In the genomic region with DNA sequence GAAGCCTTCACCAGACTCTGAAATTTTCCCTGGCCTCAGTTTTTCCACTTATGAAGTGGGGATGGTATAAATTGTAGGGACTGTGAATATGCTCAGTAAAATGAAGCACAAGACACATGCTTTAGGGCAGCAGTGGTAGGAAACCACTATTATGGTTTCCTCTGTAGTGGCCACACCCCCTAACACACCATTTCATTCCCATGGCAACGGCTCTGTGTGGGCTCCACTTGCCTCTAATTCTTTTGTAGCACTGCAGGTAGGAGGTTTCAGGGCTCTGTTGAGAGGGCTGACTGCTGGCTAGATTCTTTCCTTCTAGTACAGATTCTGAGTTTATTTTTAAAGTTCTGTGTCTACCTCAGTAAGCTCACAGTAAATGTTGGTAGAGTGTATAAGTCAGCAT, we compare ENCODE assay signal across 8 cellular contexts. TPM values are rescaled to one million over a fixed set of nuclear protein-coding genes. Genes with fewer than 3 reads are reported as not detected.
DNase-seq lines count a peak whose midpoint lies in the region; ATAC-seq, FAIRE-seq and TF ChIP-seq lines count a peak whose summit lies in the region.

No MANE protein-coding gene starts in this region.

- H3K4me1 ChIP-seq in small intestine (ENCODE audit: control insufficient read depth in 2 of 2, insufficient read depth in 1 of 2, low read depth in 1 of 2, low read length in 1 of 2), result peaks cover 0 to 4% of the 10 kb centered on the region in 2 donors
- H3K4me1 ChIP-seq in lower lobe of right lung, result peaks cover 10% of the 10 kb centered on the region
- H3K4me1 ChIP-seq in colonic mucosa, result no peaks in the 10 kb centered on the region
- H3K4me1 ChIP-seq in hepatocyte (ENCODE audit: insufficient read depth), result peaks cover 4% of the 10 kb centered on the region

- no peaks in the 10 kb centered on the region for H3K9me3 ChIP-seq in small intestine (ENCODE audit: control insufficient read depth, low read depth)
- H3K9me3 ChIP-seq in lower lobe of right lung, result no peaks in the 10 kb centered on the region
- H3K9me3 ChIP-seq in colonic mucosa, result no peaks in the 10 kb centered on the region
- no peaks in the 10 kb centered on the region for H3K9me3 ChIP-seq in hepatocyte (ENCODE audit: low read depth)

- no peak overlapping the region for H3K4me2 ChIP-seq in hepatocyte

- no peak for FAIRE-seq in small intestine (lab: Jason Lieb, UNC)

- H3K9me2 ChIP-seq in hepatocyte (replicated peaks; ENCODE audit: insufficient read depth), result no peaks in the 10 kb centered on the region

- H3K27ac ChIP-seq in small intestine (ENCODE audit: low read depth in 1 of 2, low read length in 1 of 2) (no peak overlapping the region), lower lobe of right lung (no peak overlapping the region), colonic mucosa (no peak overlapping the region), hepatocyte (no peak overlapping the region)

- H3K4me3 ChIP-seq in Jurkat, Clone E6-1 (ENCODE audit: low read length), result no peak overlapping the region
- H3K4me3 ChIP-seq in small intestine (ENCODE audit: low read depth in 1 of 2, low read length in 2 of 2) (no peak overlapping the region), lower lobe of right lung (no peak overlapping the region), colonic mucosa (no peak overlapping the region), hepatocyte (no peak overlapping the region)

- WGBS in small intestine, 3 donors, result 38 to 60% (median 48%) methylated on average over 1 of the region's 1 CpG
- WGBS in hepatocyte (ENCODE audit: low lambda C conversion rate, missing lambda C conversion rate), result 42% methylated on average over 1 of the region's 1 CpG

- intact Hi-C loops in lower lobe of right lung (cut with DNase I), result no loop called here
- intact Hi-C loops in colonic mucosa (cut with DNase I), result no loop called here

- H2AFZ ChIP-seq in hepatocyte, result no peak overlapping the region

- H3K9ac ChIP-seq in colonic mucosa (ENCODE audit: low read depth in 2 of 2, low read length in 2 of 2), result no peak overlapping the region

- H4K20me1 ChIP-seq in hepatocyte (ENCODE audit: insufficient read depth, poor library complexity, severe bottlenecking), result no peaks in the 10 kb centered on the region

- H3K36me3 ChIP-seq in small intestine (ENCODE audit: control insufficient read depth in 2 of 2, insufficient read depth in 2 of 2, low read length in 2 of 2) (no peaks in the 10 kb centered on the region), lower lobe of right lung (no peaks in the 10 kb centered on the region), colonic mucosa (no peaks in the 10 kb centered on the region), hepatocyte (replicated peaks; ENCODE audit: insufficient read depth, low read depth) (no peaks in the 10 kb centered on the region)

- no peaks in the 10 kb centered on the region for H3K27me3 ChIP-seq in small intestine (ENCODE audit: control insufficient read depth in 2 of 2, insufficient read depth in 2 of 2, low read length in 2 of 2)
- no peaks in the 10 kb centered on the region for H3K27me3 ChIP-seq in lower lobe of right lung (ENCODE audit: low read depth)
- H3K27me3 ChIP-seq in colonic mucosa, result no peaks in the 10 kb centered on the region
- H3K27me3 ChIP-seq in hepatocyte, result no peaks in the 10 kb centered on the region

- DNase-seq in Jurkat, Clone E6-1 (ENCODE audit: low read depth, low spot score), result peak; percentile 78
- peak; percentile 23 for DNase-seq in activated T-cell treated with anti-CD3 and anti-CD28 coated beads for 4 hours
- DNase-seq in small intestine, result peak; percentile 18
- no peak for DNase-seq in Ammon's horn (ENCODE audit: low spot score)
- DNase-seq in lower lobe of right lung, result no peak
- DNase-seq in colonic mucosa, result no peak
- no peak for DNase-seq in hepatocyte (ENCODE audit: low spot score)

- TF ChIP-seq CTCF in lower lobe of right lung (IDR thresholded peaks at IDR 0.05) (no peak), colonic mucosa (IDR thresholded peaks at IDR 0.05) (no peak), hepatocyte (IDR thresholded peaks at IDR 0.05; ENCODE audit: poor library complexity) (no peak)

- H3K79me2 ChIP-seq in hepatocyte, result peaks cover 14% of the 10 kb centered on the region

- ATAC-seq in GM21367 (IDR thresholded peaks at IDR 0.05; ENCODE audit: unreplicated experiment) (peak; percentile 28), lower lobe of right lung (no peak)

RNA-seq across cellular contexts. Expression of gene VMA21, which starts 3.5 kb away (rescaled TPM):
- polyA plus RNA-seq in Jurkat, Clone E6-1 (2012; ENCODE audit: insufficient read depth, insufficient read length), result 22.7 TPM
- polyA plus RNA-seq in small intestine (1 to 10 TPM; 2.7 to 8.6 (median 3.0) TPM), hepatocyte (12.6 and 17.1 TPM in 2 replicates)
- total RNA-seq in lower lobe of right lung (28.1 TPM), colonic mucosa (10 to 100 TPM; 15.1 to 20.6 TPM), hepatocyte (43.0 and 46.8 TPM in 2 replicates)

Comparison
In these comparisons a context has a peak if more than half of its experiments do, and no peak if none do; other contexts are left out.
1. DNase-seq: peak in Jurkat, Clone E6-1 (single experiment), activated T-cell treated with anti-CD3 and anti-CD28 coated beads for 4 hours (single experiment) and small intestine (single experiment); none in Ammon's horn (single experiment), lower lobe of right lung (single experiment), colonic mucosa (single experiment) and hepatocyte (single experiment).